ENCODE assay signal across 25 cellular contexts in genomic region chr13:98643479-98643878, GRCh38.
DNase-seq lines count a peak whose midpoint lies in the region; ATAC-seq, FAIRE-seq and TF ChIP-seq lines count a peak whose summit lies in the region.
"Had no signal": no experiment of that assay in that cellular context is flagged by ENCODE, and none has a peak within 500 bp of the region (broad histone marks: within the 10 kb centered on the region; RNA-seq: fewer than 3 reads in every experiment).

No MANE protein-coding gene starts in this region.

- H3K79me2 ChIP-seq in GM12878 (ENCODE audit: control insufficient read depth, insufficient read depth, low read length) (no peaks in the 10 kb centered on the region), osteoblast (ENCODE audit: insufficient read depth, low read length) (no peaks in the 10 kb centered on the region)

- DNase-seq in GM12878 (ENCODE audit: low read depth, low spot score) (no peak), frontal cortex (ENCODE audit: low spot score in 2 of 2) (no peak), germinal center (ENCODE audit: low spot score) (no peak), osteoblast (ENCODE audit: insufficient read length, low spot score, missing footprints) (no peak)
- DNase-seq: 8988T; ACHN; BE2C; C1 segment of cervical spinal cord; CD4-positive, alpha-beta memory T cell; CD4-positive, CD25-positive, alpha-beta regulatory T cell; CD8-positive, alpha-beta memory T cell; COR-L47; DMS 273 treated with DMSO at 0.1 percent for 48 hours; DMS153; DMS53; DMS79; DND-41; EL; GDM1 had no signal

- peak; percentile 58 for ATAC-seq in GM18867 (IDR thresholded peaks at IDR 0.05; ENCODE audit: unreplicated experiment)
- no peak; the same call in 1 of the 3 replicates for ATAC-seq in GM12878
- ATAC-seq in HG02885 (IDR thresholded peaks at IDR 0.05; ENCODE audit: poor library complexity, unreplicated experiment): no peak

- H3K4me1 ChIP-seq in GM12878 (ENCODE audit: control insufficient read depth, insufficient read depth, low read length) (no peaks in the 10 kb centered on the region), osteoblast (ENCODE audit: insufficient read depth, low read length) (no peaks in the 10 kb centered on the region)
- H3K4me1 ChIP-seq: BE2C, BLaER1 had no signal

- TF ChIP-seq POLR2A in GM12878 (IDR thresholded peaks at IDR 0.05; ENCODE audit: low read depth, low read length): no peak

- RAD21 ChIA-PET in GM12878 (lab: Charles Lee; ENCODE audit: unreplicated experiment): no interaction called here

- POLR2A ChIA-PET in GM12878 (lab: Charles Lee): no interaction called here

- H4K20me1 ChIP-seq in GM12878 (ENCODE audit: control insufficient read depth, insufficient read depth) (no peaks in the 10 kb centered on the region), osteoblast (ENCODE audit: insufficient read depth, low read length) (no peaks in the 10 kb centered on the region)
- H4K20me1 ChIP-seq: BLaER1 had no signal

- CTCF ChIA-PET in GM12878 (lab: Yijun Ruan, JAX): no interaction called here

- no peak overlapping the region for H3K27ac ChIP-seq in GM12878 (ENCODE audit: control insufficient read depth, insufficient read depth)
- no peak overlapping the region for H3K27ac ChIP-seq in osteoblast (ENCODE audit: low read depth, low read length)
- H3K27ac ChIP-seq: BLaER1 had no signal

- TF ChIP-seq RAD21 in GM12878 (IDR thresholded peaks at IDR 0.05; ENCODE audit: insufficient read depth, low read depth, low read length): no peak

- SMC1A ChIA-PET in GM12878 (lab: Charles Lee; ENCODE audit: uncharacterized antibody, unreplicated experiment): no interaction called here

- H3K4me2 ChIP-seq in GM12878 (ENCODE audit: control insufficient read depth, insufficient read depth) (no peak overlapping the region), osteoblast (ENCODE audit: insufficient read depth, low read length) (no peak overlapping the region)
- H3K4me2 ChIP-seq: BLaER1 had no signal

- FAIRE-seq in GM12878 (lab: Jason Lieb, UNC) (no peak), frontal cortex (lab: Jason Lieb, UNC) (peak; percentile 6)
- FAIRE-seq: GM12892, GM18507, GM19239 had no signal

- no peak for TF ChIP-seq CTCF in GM12878 (IDR thresholded peaks at IDR 0.05 in 2 of 3, conservative IDR thresholded peaks at IDR 0.05 in 1 of 3; ENCODE audit: control insufficient read depth in 2 of 3, extremely low read depth in 1 of 3, insufficient read depth in 1 of 3, low read depth in 3 of 3, low read length in 3 of 3)
- no peak for TF ChIP-seq CTCF in osteoblast (IDR thresholded peaks at IDR 0.05; ENCODE audit: extremely low read depth, low read depth, low read length)

- H3K36me3 ChIP-seq in GM12878 (ENCODE audit: control insufficient read depth in 2 of 2, insufficient read depth in 2 of 2, low read length in 1 of 2) (no peaks in the 10 kb centered on the region), osteoblast (ENCODE audit: insufficient read depth, low read length) (no peaks in the 10 kb centered on the region)
- H3K36me3 ChIP-seq: BE2C, BLaER1 had no signal

- BruUV-seq in GM12878 (replicated peaks; lab: Mats Ljungman, UMichigan): no TSS peak

- TF ChIP-seq EP300 in GM12878 (IDR thresholded peaks at IDR 0.05; ENCODE audit: borderline replicate concordance in 1 of 2, control insufficient read depth in 1 of 2, low read depth in 2 of 2, low read length in 2 of 2): no peak

- H3K9me3 ChIP-seq in GM12878 (replicated peaks; ENCODE audit: control insufficient read depth, insufficient read depth, low read length): no peaks in the 10 kb centered on the region
- H3K9me3 ChIP-seq in osteoblast (ENCODE audit: low read depth, low read length): no peaks in the 10 kb centered on the region
- H3K9me3 ChIP-seq: BE2C, BLaER1 had no signal

- in situ Hi-C loops in GM12878 (cut with MboI): no loop called here

- intact Hi-C loops in GM12878 (cut with micrococcal nuclease; ENCODE audit: unreplicated experiment): no loop called here

- H3K4me3 ChIP-seq in GM12878 (no peak overlapping the region), osteoblast (ENCODE audit: insufficient read depth, low read length) (no peak overlapping the region)
- H3K4me3 ChIP-seq: BLaER1 had no signal

- H3K9ac ChIP-seq in GM12878 (ENCODE audit: control insufficient read depth, insufficient read depth, low read length): no peak overlapping the region
- H3K9ac ChIP-seq: BLaER1 had no signal

- 0% methylated on average over 1 of the region's 1 CpG for WGBS in GM12878 (ENCODE audit: insufficient coverage, insufficient replicate concordance, low lambda C conversion rate, missing lambda C conversion rate)

- H3K27me3 ChIP-seq in GM12878 (replicated peaks in 1 of 2; ENCODE audit: control insufficient read depth in 2 of 2, insufficient read depth in 2 of 2, low read length in 1 of 2) (0 out of 4 replicates have a peak, but pooled peaks cover 0 to 3% of the 10 kb centered on the region in 2 experiments), osteoblast (ENCODE audit: insufficient read depth, low read length) (no peaks in the 10 kb centered on the region)
- H3K27me3 ChIP-seq: BE2C, BLaER1 had no signal

- no peak overlapping the region for H2AFZ ChIP-seq in GM12878 (ENCODE audit: control insufficient read depth, low read depth, low read length)
- H2AFZ ChIP-seq in osteoblast (ENCODE audit: low read length): no peak overlapping the region

TF ChIP-seq in GM12878, 131 proteins besides CTCF, POLR2A, EP300 and RAD21:
- TF ChIP-seq JUNB (IDR thresholded peaks at IDR 0.05): peak; percentile 30; the same call in 1 of the 2 replicates
- TF ChIP-seq MAX (IDR thresholded peaks at IDR 0.05; ENCODE audit: low read depth, low read length): no peak
